Comparison of ENCODE assay signal across 32 cellular contexts in genomic region chr11:68653486-68654430, GRCh38. TPM values are rescaled to one million over a fixed set of nuclear protein-coding genes. Genes with fewer than 3 reads are reported as not detected.
"Had no signal": no experiment of that assay in that cellular context is flagged by ENCODE, and none has a peak within 500 bp of the region (broad histone marks: within the 10 kb centered on the region; RNA-seq: fewer than 3 reads in every experiment).

No MANE protein-coding gene starts in this region.

- FAIRE-seq: astrocyte, colon, endometrium, endothelial cell of umbilical vein had no signal

- H3K27ac ChIP-seq: brain microvascular endothelial cell, epithelial cell of prostate, esophagus squamous epithelium, gastroesophageal sphincter, heart right ventricle, WERI-Rb-1 had no signal

- DNase-seq: activated B cell treated with CpG ODN at 0.5 μM for 24 hours; activated CD4-positive, alpha-beta memory T cell treated with anti-CD3 and anti-CD28 coated beads for 36 hours; activated CD4-positive, alpha-beta T cell treated with anti-CD3 and anti-CD28 coated beads for 36 hours; activated CD4-positive, alpha-beta T cell treated with anti-CD3 and anti-CD28 coated beads, Interleukin-2, amount 10 ng/mL, durations not matched to agents 24 days and 14 days; activated CD8-positive, alpha-beta memory T cell treated with anti-CD3 and anti-CD28 coated beads, Interleukin-2, amount 10 ng/mL, durations not matched to agents 7 days and 5 days; activated CD8-positive, alpha-beta memory T cell treated with anti-CD3 and anti-CD28 coated beads, Interleukin-2, amount 50 U/mL, for 4 hours; activated CD8-positive, alpha-beta T cell treated with anti-CD3 and anti-CD28 coated beads, Interleukin-2, amount 10 ng/mL, durations not matched to agents 7 days and 5 days; activated gamma-delta T cell treated with Interleukin-2 at 50 U/mL for 16 hours; activated naive CD4-positive, alpha-beta T cell treated with anti-CD3 and anti-CD28 coated beads, Interleukin-2, amount 50 U/mL, for 16 hours; activated naive CD4-positive, alpha-beta T cell treated with Interleukin-2 at 50 U/mL for 16 hours; activated T-cell treated with anti-CD3 and anti-CD28 coated beads, Interleukin-2, amount 50 U/mL, for 1 hour; activated T-cell treated with anti-CD3 and anti-CD28 coated beads, Interleukin-2, amount 50 U/mL, for 48 hours; amniotic stem cell; anterior cingulate cortex; brain microvascular endothelial cell; caudate nucleus; effector CD8-positive, alpha-beta T cell; esophagus squamous epithelium; foreskin melanocyte; heart right ventricle; T-helper 1 cell; T-helper 17 cell; T1000; WERI-Rb-1 had no signal

- ATAC-seq: activated CD4-positive, alpha-beta T cell treated with anti-CD3 and anti-CD28 coated beads for 36 hours; activated CD4-positive, CD25-positive, alpha-beta regulatory T cell treated with anti-CD3 and anti-CD28 coated beads, Interleukin-2, amount 50 U/mL, for 24 hours; activated CD8-positive, alpha-beta memory T cell treated with anti-CD3 and anti-CD28 coated beads, Interleukin-2, amount 10 ng/mL, durations not matched to agents 7 days and 5 days; activated CD8-positive, alpha-beta T cell treated with anti-CD3 and anti-CD28 coated beads, Interleukin-2, amount 10 ng/mL, durations not matched to agents 7 days and 5 days; gastroesophageal sphincter; heart right ventricle; T-helper 17 cell had no signal

- H3K4me3 ChIP-seq: esophagus squamous epithelium, gastroesophageal sphincter, heart right ventricle had no signal

RNA-seq across cellular contexts. Expression of gene GAL, which starts 30.6 kb away (rescaled TPM):
- total RNA-seq: activated B cell treated with CpG ODN at 0.5 μM for 24 hours; activated CD8-positive, alpha-beta memory T cell treated with anti-CD3 and anti-CD28 coated beads, Interleukin-2, amount 10 ng/mL, durations not matched to agents 7 days and 5 days; activated CD8-positive, alpha-beta T cell treated with anti-CD3 and anti-CD28 coated beads, Interleukin-2, amount 10 ng/mL, durations not matched to agents 7 days and 5 days; fibroblast of villous mesenchyme; T-helper 17 cell had no signal
